16 cellular contexts compared by ENCODE assay signal in genomic region chr5:126969548-126969947, GRCh38.
DNase-seq lines count a peak whose midpoint lies in the region; ATAC-seq and TF ChIP-seq lines count a peak whose summit lies in the region.
"Had no signal": no experiment of that assay in that cellular context is flagged by ENCODE, and none has a peak within 500 bp of the region (broad histone marks: within the 10 kb centered on the region; RNA-seq: fewer than 3 reads in every experiment).

No MANE protein-coding gene starts in this region.

- H3K36me3 ChIP-seq in GM06990 (ENCODE audit: control insufficient read depth, insufficient read depth, low read length) (no peaks in the 10 kb centered on the region), OCI-LY7 (ENCODE audit: insufficient read depth, low read length) (no peaks in the 10 kb centered on the region)

- H3K27me3 ChIP-seq in GM06990 (replicated peaks; ENCODE audit: control insufficient read depth, insufficient read depth, low read length): no peaks in the 10 kb centered on the region

- H3K27ac ChIP-seq in OCI-LY7 (ENCODE audit: low read depth, low read length, poor library complexity, severe bottlenecking) (peak overlapping the region; percentile 90), RWPE1 (no peak overlapping the region)

- no peak for TF ChIP-seq CTCF in GM06990 (IDR thresholded peaks at IDR 0.05; ENCODE audit: insufficient read depth, low read length, poor library complexity, severe bottlenecking)
- no peak for TF ChIP-seq CTCF in OCI-LY7 (conservative IDR thresholded peaks at IDR 0.05; ENCODE audit: low read length)
- no peak for TF ChIP-seq CTCF in RWPE1 (conservative IDR thresholded peaks at IDR 0.05; ENCODE audit: low read depth)

- CTCF ChIA-PET in OCI-LY7 (lab: Charles Lee; ENCODE audit: unreplicated experiment): interaction anchor here (1.0 kb wide), 2 partner anchors 13 to 19 kb away, joined by 3 read pairs; no protein-coding TSS in a partner anchor
- CTCF ChIA-PET in RWPE1 (lab: Yijun Ruan, JAX): interaction anchor here (0.6 to 1.2 kb wide), 2 partner anchors 42 to 60 kb away, joined by 3 to 4 read pairs; no protein-coding TSS in a partner anchor

- peak; percentile 41 for ATAC-seq in GM21390 (IDR thresholded peaks at IDR 0.05; ENCODE audit: unreplicated experiment)
- peak; percentile 47 for ATAC-seq in HG03039 (IDR thresholded peaks at IDR 0.05; ENCODE audit: unreplicated experiment)
- ATAC-seq: HepG2 had no signal

- peaks cover 76% of the 10 kb centered on the region for H3K4me1 ChIP-seq in OCI-LY7 (ENCODE audit: insufficient read depth, low read length, poor library complexity, severe bottlenecking)

- H3K79me2 ChIP-seq in OCI-LY7 (ENCODE audit: insufficient read depth, low read depth, low read length): peaks cover 31% of the 10 kb centered on the region; the same call in 1 of the 2 replicates

- H3K4me3 ChIP-seq in GM06990 (replicated peaks; ENCODE audit: low read depth, low read length) (no peak overlapping the region), OCI-LY7 (ENCODE audit: low read depth, low read length, poor library complexity, severe bottlenecking) (peak overlapping the region; percentile 63)

- H3K4me2 ChIP-seq in OCI-LY7 (ENCODE audit: low read length): peak overlapping the region; percentile 66

- H2AFZ ChIP-seq in OCI-LY7 (ENCODE audit: low read length): peak overlapping the region; percentile 2; the same call in 1 of the 2 replicates

- POLR2A ChIA-PET in OCI-LY7 (lab: Charles Lee) (interaction anchor here (0.8 to 1.5 kb wide), 3 partner anchors 14 to 194 kb away, joined by 3 to 4 read pairs (median 4); no protein-coding TSS in a partner anchor), RWPE1 (lab: Yijun Ruan, JAX; ENCODE audit: low non-redundant PET) (no interaction called here)

- BruUV-seq in OCI-LY7 (replicated peaks; lab: Mats Ljungman, UMichigan): no TSS peak

- H4K20me1 ChIP-seq in OCI-LY7 (ENCODE audit: insufficient read depth, low read length): no peaks in the 10 kb centered on the region

- peak; percentile 38 for DNase-seq in GM06990 (ENCODE audit: extremely low read depth, insufficient read length)
- peak; percentile 77 for DNase-seq in OCI-LY7 (ENCODE audit: low spot score)
- DNase-seq in RWPE1 (ENCODE audit: low spot score): no peak
- DNase-seq in stimulated activated CD8-positive, alpha-beta memory T cell treated with anti-CD3 and anti-CD28 coated beads, Interleukin-4, amount 100 ng/mL, for 48 hours: no peak
- DNase-seq in activated effector memory CD4-positive, alpha-beta T cell treated with anti-CD3 and anti-CD28 coated beads, Interleukin-2, amount 50 U/mL, for 16 hours: no peak
- no peak for DNase-seq in anterior cingulate cortex (lab: John Stamatoyannopoulos, UW)
- DNase-seq: activated CD4-positive, alpha-beta T cell treated with anti-CD3 and anti-CD28 coated beads for 48 hours; activated T-cell treated with anti-CD3 and anti-CD28 coated beads, Interleukin-2, amount 50 U/mL, for 24 hours; aorta; OCI-M1; stimulated activated CD4-positive, alpha-beta T cell treated with anti-CD3 and anti-CD28 coated beads, Interleukin-2, amount 100 ng/mL, for 24 hours; T-helper 1 cell; trophoblast cell had no signal

- H3K9me3 ChIP-seq in OCI-LY7 (ENCODE audit: low read length): 0 out of 2 replicates have a peak, but pooled peaks cover 8% of the 10 kb centered on the region

- intact Hi-C loops in OCI-LY7 (cut with micrococcal nuclease; ENCODE audit: unreplicated experiment): no loop called here

- H3K9me2 ChIP-seq in OCI-LY7 (ENCODE audit: insufficient read depth, low read length): no peaks in the 10 kb centered on the region

Comparison
In these comparisons a context has a peak if more than half of its experiments do, and no peak if none do; other contexts are left out.
1. DNase-seq: peak in GM06990 (single experiment) and OCI-LY7 (single experiment); none in RWPE1 (single experiment), stimulated activated CD8-positive, alpha-beta memory T cell treated with anti-CD3 and anti-CD28 coated beads, Interleukin-4, amount 100 ng/mL, for 48 hours (single experiment), activated effector memory CD4-positive, alpha-beta T cell treated with anti-CD3 and anti-CD28 coated beads, Interleukin-2, amount 50 U/mL, for 16 hours (single experiment) and anterior cingulate cortex (0 of 58).